ENCODE assay signal across 16 cellular contexts in the genomic region with DNA sequence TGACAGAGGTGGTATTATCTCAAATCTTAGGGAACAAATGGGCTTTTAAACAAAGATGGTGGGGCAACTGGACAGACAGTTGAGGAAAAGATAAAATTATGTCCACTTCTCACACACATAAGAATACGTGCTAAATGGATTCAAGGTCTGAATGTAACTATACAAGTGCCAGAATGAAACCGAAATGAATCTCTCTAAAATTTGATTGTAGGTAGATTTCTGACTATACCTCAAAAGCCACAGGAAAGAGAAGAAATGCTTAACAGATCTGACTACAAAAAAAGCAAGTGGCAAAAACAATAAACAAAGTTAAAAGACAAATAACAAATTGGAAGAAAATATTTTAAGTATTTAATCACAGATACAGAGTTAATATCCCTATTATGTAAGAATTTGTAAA.
DNase-seq lines count a peak whose midpoint lies in the region; ATAC-seq, FAIRE-seq and TF ChIP-seq lines count a peak whose summit lies in the region.
"Had no signal": no experiment of that assay in that cellular context is flagged by ENCODE, and none has a peak within 500 bp of the region (broad histone marks: within the 10 kb centered on the region; RNA-seq: fewer than 3 reads in every experiment).

No MANE protein-coding gene starts in this region.

- H3K4me1 ChIP-seq in GM12878 (ENCODE audit: control insufficient read depth, insufficient read depth, low read length): peaks cover 27% of the 10 kb centered on the region
- H3K4me1 ChIP-seq in right cardiac atrium (ENCODE audit: control insufficient read depth, insufficient read depth, low read length): no peaks in the 10 kb centered on the region
- H3K4me1 ChIP-seq: testis had no signal

- intact Hi-C loops in GM12878 (cut with micrococcal nuclease; ENCODE audit: unreplicated experiment): no loop called here
- intact Hi-C loops in right cardiac atrium (cut with DNase I): no loop called here

- H3K36me3 ChIP-seq in GM12878 (ENCODE audit: control insufficient read depth in 2 of 2, insufficient read depth in 2 of 2, low read length in 1 of 2): no peaks in the 10 kb centered on the region

- TF ChIP-seq POLR2A in GM12878 (IDR thresholded peaks at IDR 0.05; ENCODE audit: low read depth, low read length): no peak

- H3K4me2 ChIP-seq in GM12878 (ENCODE audit: control insufficient read depth, insufficient read depth): no peak overlapping the region
- H3K4me2 ChIP-seq: A549 had no signal

- H3K79me2 ChIP-seq in GM12878 (ENCODE audit: control insufficient read depth, insufficient read depth, low read length): no peaks in the 10 kb centered on the region

- H3K9ac ChIP-seq in GM12878 (ENCODE audit: control insufficient read depth, insufficient read depth, low read length): no peak overlapping the region

- TF ChIP-seq EP300 in GM12878 (IDR thresholded peaks at IDR 0.05; ENCODE audit: borderline replicate concordance in 1 of 2, control insufficient read depth in 1 of 2, low read depth in 2 of 2, low read length in 2 of 2): no peak

- no peaks in the 10 kb centered on the region for H4K20me1 ChIP-seq in GM12878 (ENCODE audit: control insufficient read depth, insufficient read depth)

- peak overlapping the region; percentile 56 for H3K4me3 Mint-ChIP-seq in activated CD8-positive, alpha-beta memory T cell treated with anti-CD3 and anti-CD28 coated beads, Interleukin-2, amount 10 ng/mL, durations not matched to agents 7 days and 5 days

- ATAC-seq in activated CD8-positive, alpha-beta memory T cell treated with anti-CD3 and anti-CD28 coated beads, Interleukin-2, amount 10 ng/mL, durations not matched to agents 7 days and 5 days: peak; percentile 59
- ATAC-seq in GM21367 (IDR thresholded peaks at IDR 0.05; ENCODE audit: unreplicated experiment) (peak; percentile 55), HG03354 (IDR thresholded peaks at IDR 0.05; ENCODE audit: poor library complexity, severe bottlenecking, unreplicated experiment) (peak; percentile 72), GM12878 (peak; percentile 72), right cardiac atrium (no peak)
- ATAC-seq: A549 had no signal

- H3K27ac ChIP-seq in GM12878 (ENCODE audit: control insufficient read depth, insufficient read depth) (no peak overlapping the region), right cardiac atrium (ENCODE audit: low read length) (no peak overlapping the region)
- H3K27ac ChIP-seq: HL-60, testis had no signal

- H3K4me1 Mint-ChIP-seq in activated CD8-positive, alpha-beta memory T cell treated with anti-CD3 and anti-CD28 coated beads, Interleukin-2, amount 10 ng/mL, durations not matched to agents 7 days and 5 days: peaks cover 57% of the 10 kb centered on the region

- RAD21 ChIA-PET in GM12878 (lab: Charles Lee; ENCODE audit: unreplicated experiment): interaction anchor here (1.6 to 2.5 kb wide), 2 partner anchors 10 to 21 kb away, joined by 6 to 15 read pairs; no protein-coding TSS in a partner anchor

- no peaks in the 10 kb centered on the region for H3K27me3 ChIP-seq in GM12878 (replicated peaks in 1 of 2; ENCODE audit: control insufficient read depth in 2 of 2, insufficient read depth in 2 of 2, low read length in 1 of 2)
- no peaks in the 10 kb centered on the region for H3K27me3 ChIP-seq in right cardiac atrium (ENCODE audit: control insufficient read depth, insufficient read depth)
- H3K27me3 ChIP-seq: testis had no signal

- H3K4me3 ChIP-seq in GM12878: peak overlapping the region; percentile 9; the same call in 1 of the 2 replicates
- no peak overlapping the region for H3K4me3 ChIP-seq in right cardiac atrium (ENCODE audit: low read length)
- H3K4me3 ChIP-seq: A549, testis had no signal

- no peak overlapping the region; the same call in 1 of the 2 replicates for H2AFZ ChIP-seq in GM12878 (ENCODE audit: control insufficient read depth, low read depth, low read length)

- H3K9me3 ChIP-seq in GM12878 (replicated peaks; ENCODE audit: control insufficient read depth, insufficient read depth, low read length) (no peaks in the 10 kb centered on the region), right cardiac atrium (ENCODE audit: control insufficient read depth, low read length) (no peaks in the 10 kb centered on the region)
- H3K9me3 ChIP-seq: testis had no signal

- SMC1A ChIA-PET in GM12878 (lab: Charles Lee; ENCODE audit: uncharacterized antibody, unreplicated experiment): interaction anchor here (1.6 to 2.6 kb wide), 5 partner anchors 10 to 28 kb away, joined by 7 to 18 read pairs (median 10); no protein-coding TSS in a partner anchor

- H3K9me3 Mint-ChIP-seq in activated CD8-positive, alpha-beta memory T cell treated with anti-CD3 and anti-CD28 coated beads, Interleukin-2, amount 10 ng/mL, durations not matched to agents 7 days and 5 days (ENCODE audit: low read depth): peaks cover 2% of the 10 kb centered on the region

- H3K36me3 Mint-ChIP-seq in activated CD8-positive, alpha-beta memory T cell treated with anti-CD3 and anti-CD28 coated beads, Interleukin-2, amount 10 ng/mL, durations not matched to agents 7 days and 5 days: peaks cover 37% of the 10 kb centered on the region

- no TSS peak for BruUV-seq in GM12878 (replicated peaks; lab: Mats Ljungman, UMichigan)

- POLR2A ChIA-PET in GM12878 (lab: Charles Lee): interaction anchor here (1.7 kb wide), 1 partner anchor 9 kb away, joined by 5 read pairs; no protein-coding TSS in a partner anchor

- H3K27ac Mint-ChIP-seq in activated CD8-positive, alpha-beta memory T cell treated with anti-CD3 and anti-CD28 coated beads, Interleukin-2, amount 10 ng/mL, durations not matched to agents 7 days and 5 days: peak overlapping the region; percentile 91

- TF ChIP-seq CTCF in GM12878 (IDR thresholded peaks at IDR 0.05 in 2 of 3, conservative IDR thresholded peaks at IDR 0.05 in 1 of 3; ENCODE audit: control insufficient read depth in 2 of 3, extremely low read depth in 1 of 3, insufficient read depth in 1 of 3, low read depth in 3 of 3, low read length in 3 of 3): no peak

- no peak for DNase-seq in activated CD8-positive, alpha-beta memory T cell treated with anti-CD3 and anti-CD28 coated beads, Interleukin-2, amount 10 ng/mL, durations not matched to agents 7 days and 5 days
- DNase-seq in activated CD8-positive, alpha-beta memory T cell treated with anti-CD3 and anti-CD28 coated beads, Interleukin-2, amount 50 U/mL, for 48 hours: no peak
- DNase-seq in GM12878 (ENCODE audit: low read depth, low spot score): no peak
- DNase-seq in right cardiac atrium: no peak
- no peak for DNase-seq in NCI-H226
- no peak for DNase-seq in NOMO-1 treated with DMSO at 0.1 percent for 48 hours (lab: John Stamatoyannopoulos, UW; ENCODE audit: unreplicated experiment)
- DNase-seq: erythroblast, KG1, NCI-H1417 treated with DMSO at 0.1 percent for 48 hours, posterior cingulate gyrus, testis had no signal

- CTCF ChIA-PET in activated CD8-positive, alpha-beta memory T cell treated with anti-CD3 and anti-CD28 coated beads, Interleukin-2, amount 10 ng/mL, durations not matched to agents 7 days and 5 days (lab: Charles Lee): interaction anchor here (1.0 kb wide), 1 partner anchor 15 kb away, joined by 3 read pairs; no protein-coding TSS in a partner anchor
- CTCF ChIA-PET in GM12878 (lab: Yijun Ruan, JAX): interaction anchor here (1.2 to 1.6 kb wide), 3 partner anchors 15 to 281 kb away, joined by 3 to 7 read pairs (median 5); no protein-coding TSS in a partner anchor

- no peak for TF ChIP-seq RAD21 in GM12878 (IDR thresholded peaks at IDR 0.05; ENCODE audit: insufficient read depth, low read depth, low read length)

- in situ Hi-C loops in GM12878 (cut with MboI): no loop called here

- whole genome bisulfite sequencing in GM12878 (ENCODE audit: insufficient coverage, insufficient replicate concordance, low lambda C conversion rate, missing lambda C conversion rate): 38% methylated on average over 2 of the region's 2 CpGs
- 92% methylated on average over 2 of the region's 2 CpGs for WGBS in right cardiac atrium

- no peak for FAIRE-seq in GM12878 (lab: Jason Lieb, UNC)
- FAIRE-seq: A549, RCC 7860 had no signal

- H3K27me3 Mint-ChIP-seq in activated CD8-positive, alpha-beta memory T cell treated with anti-CD3 and anti-CD28 coated beads, Interleukin-2, amount 10 ng/mL, durations not matched to agents 7 days and 5 days: no peaks in the 10 kb centered on the region

TF ChIP-seq in GM12878, 131 proteins besides CTCF, POLR2A, EP300 and RAD21 (continues in another document):
- TF ChIP-seq SUZ12 (IDR thresholded peaks at IDR 0.05; ENCODE audit: unreplicated experiment): no peak
- TF ChIP-seq, protein P1, sequence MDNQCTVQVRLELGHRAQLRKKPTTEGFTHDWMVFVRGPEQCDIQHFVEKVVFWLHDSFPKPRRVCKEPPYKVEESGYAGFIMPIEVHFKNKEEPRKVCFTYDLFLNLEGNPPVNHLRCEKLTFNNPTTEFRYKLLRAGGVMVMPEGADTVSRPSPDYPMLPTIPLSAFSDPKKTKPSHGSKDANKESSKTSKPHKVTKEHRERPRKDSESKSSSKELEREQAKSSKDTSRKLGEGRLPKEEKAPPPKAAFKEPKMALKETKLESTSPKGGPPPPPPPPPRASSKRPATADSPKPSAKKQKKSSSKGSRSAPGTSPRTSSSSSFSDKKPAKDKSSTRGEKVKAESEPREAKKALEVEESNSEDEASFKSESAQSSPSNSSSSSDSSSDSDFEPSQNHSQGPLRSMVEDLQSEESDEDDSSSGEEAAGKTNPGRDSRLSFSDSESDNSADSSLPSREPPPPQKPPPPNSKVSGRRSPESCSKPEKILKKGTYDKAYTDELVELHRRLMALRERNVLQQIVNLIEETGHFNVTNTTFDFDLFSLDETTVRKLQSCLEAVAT (IDR thresholded peaks at IDR 0.05): 0 out of 2 replicates have a peak, but pooled peaks have one; percentile 17
- no peak for TF ChIP-seq SIN3A (IDR thresholded peaks at IDR 0.05; ENCODE audit: low read depth, low read length)

Comparison
In these comparisons a context has a peak if more than half of its experiments do, and no peak if none do; other contexts are left out.
1. ATAC-seq: peak in activated CD8-positive, alpha-beta memory T cell treated with anti-CD3 and anti-CD28 coated beads, Interleukin-2, amount 10 ng/mL, durations not matched to agents 7 days and 5 days (single experiment), GM21367 (single experiment), HG03354 (single experiment) and GM12878 (single experiment); none in right cardiac atrium (0 of 2).